In genomic region chrX:19991350-19991718, GRCh38 we compare ENCODE assay signal across 8 cellular contexts.
DNase-seq lines count a peak whose midpoint lies in the region; TF ChIP-seq lines count a peak whose summit lies in the region.

No MANE protein-coding gene starts in this region.

- H3K27me3 ChIP-seq in GM06990 (replicated peaks; ENCODE audit: control insufficient read depth, insufficient read depth, low read length) (no peaks in the 10 kb centered on the region), OCI-LY1 (ENCODE audit: insufficient read depth, low read length) (no peaks in the 10 kb centered on the region), rectal smooth muscle tissue (ENCODE audit: control insufficient read depth, insufficient read depth, low read length) (no peaks in the 10 kb centered on the region)

- H3F3A ChIP-seq in OCI-LY1 (ENCODE audit: insufficient read depth, low read length) = no peaks in the 10 kb centered on the region

- H3K4me3 Mint-ChIP-seq in dendritic cell treated with granulocyte-macrophage colony-stimulating factor and Interleukin-4, amounts not matched to agents 40 ng/mL and 50 ng/mL, for 4 days = peak overlapping the region; percentile 75

- intact Hi-C loops in dendritic cell treated with granulocyte-macrophage colony-stimulating factor and Interleukin-4, amounts not matched to agents 40 ng/mL and 50 ng/mL, for 4 days (cut with micrococcal nuclease) = loop anchor here (5.0 kb wide), 1 partner anchor 84 kb away; no protein-coding TSS in a partner anchor

- peak overlapping the region; percentile 82 for H3K27ac Mint-ChIP-seq in dendritic cell treated with granulocyte-macrophage colony-stimulating factor and Interleukin-4, amounts not matched to agents 40 ng/mL and 50 ng/mL, for 4 days

- H3K4me1 ChIP-seq in OCI-LY1 (ENCODE audit: insufficient read depth, low read length, severe bottlenecking) (peaks cover 19% of the 10 kb centered on the region), rectal smooth muscle tissue (ENCODE audit: control insufficient read depth, insufficient read depth, low read length) (no peaks in the 10 kb centered on the region)

- H3K27me3 Mint-ChIP-seq in dendritic cell treated with granulocyte-macrophage colony-stimulating factor and Interleukin-4, amounts not matched to agents 40 ng/mL and 50 ng/mL, for 4 days = no peaks in the 10 kb centered on the region

- peak overlapping the region; percentile 85 for H3K4me2 ChIP-seq in OCI-LY1 (ENCODE audit: low read length)

- H3K9me3 Mint-ChIP-seq in dendritic cell treated with granulocyte-macrophage colony-stimulating factor and Interleukin-4, amounts not matched to agents 40 ng/mL and 50 ng/mL, for 4 days = no peaks in the 10 kb centered on the region

- no peaks in the 10 kb centered on the region for H4K20me1 ChIP-seq in OCI-LY1 (ENCODE audit: insufficient read depth, low read length)

- H3K36me3 Mint-ChIP-seq in dendritic cell treated with granulocyte-macrophage colony-stimulating factor and Interleukin-4, amounts not matched to agents 40 ng/mL and 50 ng/mL, for 4 days (ENCODE audit: low read depth) = no peaks in the 10 kb centered on the region

- H3K9me3 ChIP-seq in OCI-LY1 (ENCODE audit: low read length) = no peaks in the 10 kb centered on the region

- in situ Hi-C loops in KBM-7 (cut with MboI; ENCODE audit: low pct_unique_long_range_greater_than_20kb, low sequenced_read_pairs) = no loop called here

- peak overlapping the region; percentile 99; the same call in 1 of the 2 replicates for H2AFZ ChIP-seq in OCI-LY1 (ENCODE audit: low read length)

- H3K4me1 Mint-ChIP-seq in dendritic cell treated with granulocyte-macrophage colony-stimulating factor and Interleukin-4, amounts not matched to agents 40 ng/mL and 50 ng/mL, for 4 days (ENCODE audit: low read depth) = peaks cover 16% of the 10 kb centered on the region

- H3K9ac ChIP-seq in OCI-LY1 (ENCODE audit: low read length) = peak overlapping the region; percentile 66
- no peak overlapping the region for H3K9ac ChIP-seq in rectal smooth muscle tissue (ENCODE audit: low read length)

- TF ChIP-seq CTCF in GM06990 (IDR thresholded peaks at IDR 0.05; ENCODE audit: insufficient read depth, low read length, poor library complexity, severe bottlenecking) (no peak), OCI-LY1 (IDR thresholded peaks at IDR 0.05; ENCODE audit: low read length) (no peak)

- H3K4me3 ChIP-seq in GM06990 (replicated peaks; ENCODE audit: low read depth, low read length) = peak overlapping the region; percentile 29; the same call in 1 of the 2 replicates
- peak overlapping the region; percentile 64 for H3K4me3 ChIP-seq in OCI-LY1 (ENCODE audit: low read depth, low read length, poor library complexity, severe bottlenecking)
- peak overlapping the region; percentile 31 for H3K4me3 ChIP-seq in rectal smooth muscle tissue (ENCODE audit: low read length)

- H3K27ac ChIP-seq in OCI-LY1 (ENCODE audit: low read depth, low read length, poor library complexity, severe bottlenecking) (no peak overlapping the region), rectal smooth muscle tissue (ENCODE audit: low read depth, low read length) (peak overlapping the region; percentile 65)

- DNase-seq in GM06990 (ENCODE audit: extremely low read depth, insufficient read length) (no peak), NCI-H2107 treated with DMSO at 0.1 percent for 48 hours (lab: John Stamatoyannopoulos, UW; ENCODE audit: unreplicated experiment) (no peak), kidney glomerular epithelial cell (lab: John Stamatoyannopoulos, UW) (no peak), OCI-M2 (lab: John Stamatoyannopoulos, UW; ENCODE audit: unreplicated experiment) (no peak), KBM-7 (no peak)

- H3K79me2 ChIP-seq in OCI-LY1 (ENCODE audit: insufficient read depth, low read length) = no peaks in the 10 kb centered on the region

- H3K36me3 ChIP-seq in GM06990 (ENCODE audit: control insufficient read depth, insufficient read depth, low read length) = no peaks in the 10 kb centered on the region
- no peaks in the 10 kb centered on the region for H3K36me3 ChIP-seq in OCI-LY1 (ENCODE audit: insufficient read depth, low read length)
- H3K36me3 ChIP-seq in rectal smooth muscle tissue (ENCODE audit: control insufficient read depth, insufficient read depth, low read length) = no peaks in the 10 kb centered on the region

- H3K9me2 ChIP-seq in OCI-LY1 (ENCODE audit: low read depth, low read length) = no peaks in the 10 kb centered on the region
